36 cellular contexts compared by ENCODE assay signal in genomic region chr9:17967731-17968130, GRCh38.
DNase-seq lines count a peak whose midpoint lies in the region; ATAC-seq, FAIRE-seq and TF ChIP-seq lines count a peak whose summit lies in the region.
"Had no signal": no experiment of that assay in that cellular context is flagged by ENCODE, and none has a peak within 500 bp of the region (broad histone marks: within the 10 kb centered on the region; RNA-seq: fewer than 3 reads in every experiment).

No MANE protein-coding gene starts in this region.

- H3K79me2 ChIP-seq in HepG2 (ENCODE audit: insufficient read depth, low read length) (no peaks in the 10 kb centered on the region), trophoblast cell (ENCODE audit: control insufficient read depth, insufficient read depth, low read length, poor library complexity) (no peaks in the 10 kb centered on the region)

- H4K8ac ChIP-seq in trophoblast cell (ENCODE audit: low read depth, low read length): no peak overlapping the region

- no peak overlapping the region for H2BK120ac ChIP-seq in trophoblast cell (ENCODE audit: insufficient read depth, low read length, poor library complexity)

- CTCF ChIA-PET in HepG2 (lab: Yijun Ruan, JAX; ENCODE audit: low intra/inter-chr PET ratio, low total read pairs): no interaction called here
- CTCF ChIA-PET in naive thymus-derived CD4-positive, alpha-beta T cell (lab: Charles Lee): no interaction called here

- no peak overlapping the region for H2AK5ac ChIP-seq in trophoblast cell (ENCODE audit: low read length)

- H3K79me1 ChIP-seq in trophoblast cell (ENCODE audit: low read length): no peaks in the 10 kb centered on the region

- H2BK12ac ChIP-seq in trophoblast cell (ENCODE audit: low read length): no peak overlapping the region

- TF ChIP-seq RAD21 in liver (IDR thresholded peaks at IDR 0.05): no peak
- TF ChIP-seq RAD21 in HepG2 (CRISPR knock-in tag; IDR thresholded peaks at IDR 0.05): no peak

- no peaks in the 10 kb centered on the region for H3K27me3 Mint-ChIP-seq in naive thymus-derived CD4-positive, alpha-beta T cell
- H3K27me3 Mint-ChIP-seq: B cell; CD4-positive, alpha-beta memory T cell; CD4-positive, alpha-beta T cell; CD4-positive, CD25-positive, alpha-beta regulatory T cell; CD8-positive, alpha-beta memory T cell had no signal

- TF ChIP-seq CTCF in liver (IDR thresholded peaks at IDR 0.05; ENCODE audit: low read depth, low read length, missing input control): no peak
- TF ChIP-seq CTCF in HepG2 (CRISPR knock-in tag; IDR thresholded peaks at IDR 0.05): no peak
- TF ChIP-seq CTCF in mucosa of descending colon (IDR thresholded peaks at IDR 0.05): no peak

- H3K9me3 Mint-ChIP-seq in naive thymus-derived CD4-positive, alpha-beta T cell: peaks cover 0 to 10% (median 0%) of the 10 kb centered on the region in 11 donors
- H3K9me3 Mint-ChIP-seq: CD4-positive, alpha-beta memory T cell; CD4-positive, alpha-beta T cell; CD8-positive, alpha-beta T cell had no signal

- 45% methylated on average over 3 of the region's 3 CpGs for WGBS in liver
- 2% methylated on average over 3 of the region's 3 CpGs for WGBS in HepG2 (ENCODE audit: low lambda C conversion rate)
- WGBS in trophoblast cell (ENCODE audit: extremely low coverage, insufficient coverage, insufficient read length): no CpG with 5 or more reads among the region's 3 CpGs

- intact Hi-C loops in HepG2 (cut with micrococcal nuclease; ENCODE audit: unreplicated experiment): no loop called here
- intact Hi-C loops in left colon (cut with DNase I, micrococcal nuclease): no loop called here
- intact Hi-C loops in mucosa of descending colon (cut with DNase I, micrococcal nuclease): no loop called here
- intact Hi-C loops in naive thymus-derived CD4-positive, alpha-beta T cell (cut with micrococcal nuclease): no loop called here

- no peaks in the 10 kb centered on the region for H3K4me1 Mint-ChIP-seq in naive thymus-derived CD4-positive, alpha-beta T cell
- H3K4me1 Mint-ChIP-seq: B cell; CD14-positive monocyte; CD4-positive, alpha-beta memory T cell; CD4-positive, CD25-positive, alpha-beta regulatory T cell; CD8-positive, alpha-beta memory T cell had no signal

- no peak overlapping the region for H2BK5ac ChIP-seq in trophoblast cell (ENCODE audit: low read depth, low read length, poor library complexity)

- H3K23ac ChIP-seq in trophoblast cell (ENCODE audit: low read length): no peak overlapping the region

- FAIRE-seq in HepG2 (lab: Jason Lieb, UNC): no peak
- FAIRE-seq: A204.1, A549, D721Med had no signal

- H3K4me3 ChIP-seq in liver (ENCODE audit: low read depth in 1 of 3, low read length in 3 of 3) (no peak overlapping the region), HepG2 (replicated peaks in 1 of 3; ENCODE audit: insufficient read depth in 1 of 3, low read depth in 2 of 3, low read length in 3 of 3) (no peak overlapping the region), mucosa of descending colon (no peak overlapping the region), trophoblast cell (ENCODE audit: low read depth, low read length) (no peak overlapping the region)
- H3K4me3 ChIP-seq in naive thymus-derived CD4-positive, alpha-beta T cell (ENCODE audit: low read length): no peak overlapping the region
- H3K4me3 ChIP-seq: A549; BLaER1; BLaER1 treated with 17β-estradiol and CSF1 and Interleukin-3, amounts not matched to agents 10 nM and 100 nM had no signal

- no peak overlapping the region for H4K91ac ChIP-seq in trophoblast cell (ENCODE audit: low read depth, low read length)

- TF ChIP-seq EP300 in HepG2 (IDR thresholded peaks at IDR 0.05; ENCODE audit: low read depth in 2 of 2, low read length in 2 of 2) (no peak), HepG2 (CRISPR knock-in tag; IDR thresholded peaks at IDR 0.05; ENCODE audit: borderline replicate concordance) (no peak)

- H2AFZ ChIP-seq in HepG2 (ENCODE audit: low read length): no peak overlapping the region
- no peak overlapping the region for H2AFZ ChIP-seq in trophoblast cell (ENCODE audit: insufficient read depth, low read length, poor library complexity)

- no peak overlapping the region for H3K4ac ChIP-seq in trophoblast cell (ENCODE audit: low read depth, low read length)

- H3K4me3 Mint-ChIP-seq in naive thymus-derived CD4-positive, alpha-beta T cell: no peak overlapping the region
- H3K4me3 Mint-ChIP-seq: B cell; CD14-positive monocyte; CD4-positive, alpha-beta memory T cell; CD4-positive, alpha-beta T cell; CD4-positive, CD25-positive, alpha-beta regulatory T cell; CD8-positive, alpha-beta memory T cell; CD8-positive, alpha-beta T cell had no signal

- no peak overlapping the region for H4K12ac ChIP-seq in trophoblast cell (ENCODE audit: low read depth, low read length)

- no peaks in the 10 kb centered on the region for H3K9me3 ChIP-seq in liver (ENCODE audit: control insufficient read depth in 4 of 4, low read length in 3 of 4)
- no peaks in the 10 kb centered on the region for H3K9me3 ChIP-seq in HepG2 (ENCODE audit: low read length)
- H3K9me3 ChIP-seq in mucosa of descending colon: no peaks in the 10 kb centered on the region
- no peaks in the 10 kb centered on the region for H3K9me3 ChIP-seq in trophoblast cell (ENCODE audit: insufficient read depth, low read depth, low read length)
- H3K9me3 ChIP-seq in naive thymus-derived CD4-positive, alpha-beta T cell (ENCODE audit: control insufficient read depth in 2 of 3, low read length in 3 of 3): no peaks in the 10 kb centered on the region
- H3K9me3 ChIP-seq: A549; BE2C; BLaER1; BLaER1 treated with 17β-estradiol and CSF1 and Interleukin-3, amounts not matched to agents 10 nM and 100 nM; Caco-2 had no signal

- no peak overlapping the region for H3K18ac ChIP-seq in trophoblast cell (ENCODE audit: low read length)

- H3K27ac ChIP-seq in liver (ENCODE audit: low read depth in 1 of 2, low read length in 2 of 2) (peak overlapping the region in 1 of 2 donors; percentile 39), HepG2 (ENCODE audit: extremely low read length, insufficient read depth, low read length) (no peak overlapping the region), trophoblast cell (ENCODE audit: low read depth, low read length) (no peak overlapping the region)
- H3K27ac ChIP-seq in naive thymus-derived CD4-positive, alpha-beta T cell (ENCODE audit: low read depth, low read length): no peak overlapping the region
- H3K27ac ChIP-seq: 22Rv1; A549; BLaER1; BLaER1 treated with 17β-estradiol and CSF1 and Interleukin-3, amounts not matched to agents 10 nM and 100 nM; C4-2B had no signal

- H3K9ac ChIP-seq in liver (ENCODE audit: low read depth in 1 of 2, low read length in 2 of 2) (no peak overlapping the region), HepG2 (ENCODE audit: insufficient read depth, low read depth, low read length) (no peak overlapping the region), trophoblast cell (ENCODE audit: low read length) (no peak overlapping the region)
- H3K9ac ChIP-seq: BLaER1; BLaER1 treated with 17β-estradiol and CSF1 and Interleukin-3, amounts not matched to agents 10 nM and 100 nM had no signal

- in situ Hi-C loops in HepG2 (cut with HindIII; ENCODE audit: extremely low pct_ligation_motif_present, low pct_unique_long_range_greater_than_20kb) (no loop called here), ACHN (cut with HindIII; ENCODE audit: low pct_ligation_motif_present, low pct_unique_long_range_greater_than_20kb, low sequenced_read_pairs) (no loop called here)

- POLR2A ChIA-PET in HepG2 (lab: Yijun Ruan, JAX): no interaction called here
- POLR2A ChIA-PET in naive thymus-derived CD4-positive, alpha-beta T cell (lab: Charles Lee): no interaction called here

- H3K27me3 ChIP-seq in liver (ENCODE audit: control insufficient read depth in 4 of 4, insufficient read depth in 4 of 4, low read length in 3 of 4) (no peaks in the 10 kb centered on the region), HepG2 (ENCODE audit: control insufficient read depth in 1 of 2, insufficient read depth in 2 of 2, low read length in 2 of 2) (no peaks in the 10 kb centered on the region), trophoblast cell (ENCODE audit: insufficient read depth, low read length) (no peaks in the 10 kb centered on the region)
- no peaks in the 10 kb centered on the region for H3K27me3 ChIP-seq in naive thymus-derived CD4-positive, alpha-beta T cell (ENCODE audit: control insufficient read depth in 2 of 2, insufficient read depth in 2 of 2, low read length in 2 of 2)
- H3K27me3 ChIP-seq: BLaER1; BLaER1 treated with 17β-estradiol and CSF1 and Interleukin-3, amounts not matched to agents 10 nM and 100 nM had no signal

- no peak overlapping the region for H3K14ac ChIP-seq in trophoblast cell (ENCODE audit: low read length)

- DNase-seq in HepG2 (ENCODE audit: low spot score) (no peak), left colon (no peak), left lobe of liver (ENCODE audit: low spot score) (no peak), mucosa of descending colon (no peak), trophoblast cell (no peak), ACHN (no peak)
- no peak for DNase-seq in naive thymus-derived CD4-positive, alpha-beta T cell
- DNase-seq: 8988T; AML-193; BE2C; C1 segment of cervical spinal cord; Caco-2; Calu3; CD4-positive, alpha-beta memory T cell; CD4-positive, alpha-beta T cell; CD4-positive, CD25-positive, alpha-beta regulatory T cell; CD8-positive, alpha-beta memory T cell; CD8-positive, alpha-beta T cell; COR-L47; DMS 273 treated with DMSO at 0.1 percent for 48 hours; DMS153; DMS53; DMS79; DMS79 treated with DMSO at 0.1 percent for 48 hours; DND-41; EL had no signal

- H3K36me3 ChIP-seq in liver (ENCODE audit: control insufficient read depth in 4 of 4, insufficient read depth in 3 of 4, low read depth in 1 of 4, low read length in 3 of 4): no peaks in the 10 kb centered on the region
- no peaks in the 10 kb centered on the region for H3K36me3 ChIP-seq in HepG2 (replicated peaks in 1 of 2; ENCODE audit: control insufficient read depth in 1 of 2, insufficient read depth in 2 of 2, low read length in 2 of 2)
- H3K36me3 ChIP-seq in mucosa of descending colon (ENCODE audit: low read depth): no peaks in the 10 kb centered on the region
- no peaks in the 10 kb centered on the region for H3K36me3 ChIP-seq in trophoblast cell (ENCODE audit: control insufficient read depth in 1 of 2, insufficient read depth in 2 of 2, low read length in 2 of 2)
- H3K36me3 ChIP-seq in naive thymus-derived CD4-positive, alpha-beta T cell (ENCODE audit: control insufficient read depth in 2 of 3, insufficient read depth in 3 of 3, low read length in 3 of 3): no peaks in the 10 kb centered on the region
- H3K36me3 ChIP-seq: BE2C; BLaER1; BLaER1 treated with 17β-estradiol and CSF1 and Interleukin-3, amounts not matched to agents 10 nM and 100 nM had no signal

- H3K4me1 ChIP-seq in liver (ENCODE audit: control insufficient read depth in 4 of 4, insufficient read depth in 4 of 4, low read length in 3 of 4) (peaks cover 0 to 3% (median 0%) of the 10 kb centered on the region in 4 donors), HepG2 (ENCODE audit: insufficient read depth, low read length) (no peaks in the 10 kb centered on the region), mucosa of descending colon (ENCODE audit: low read depth) (no peaks in the 10 kb centered on the region), trophoblast cell (ENCODE audit: control insufficient read depth in 1 of 2, insufficient read depth in 2 of 2, low read length in 2 of 2) (no peaks in the 10 kb centered on the region)
- no peaks in the 10 kb centered on the region for H3K4me1 ChIP-seq in naive thymus-derived CD4-positive, alpha-beta T cell (ENCODE audit: control insufficient read depth in 2 of 2, insufficient read depth in 2 of 2, low read length in 2 of 2)
- H3K4me1 ChIP-seq: A549; BE2C; BLaER1; BLaER1 treated with 17β-estradiol and CSF1 and Interleukin-3, amounts not matched to agents 10 nM and 100 nM; Caco-2 had no signal

- no peaks in the 10 kb centered on the region for H4K20me1 ChIP-seq in HepG2 (ENCODE audit: insufficient read depth, low read length)
- H4K20me1 ChIP-seq: BLaER1; BLaER1 treated with 17β-estradiol and CSF1 and Interleukin-3, amounts not matched to agents 10 nM and 100 nM had no signal

- no peak overlapping the region for H3K4me2 ChIP-seq in HepG2 (ENCODE audit: low read depth, low read length)
- no peak overlapping the region for H3K4me2 ChIP-seq in trophoblast cell (ENCODE audit: low read length)
- H3K4me2 ChIP-seq: A549; BLaER1; BLaER1 treated with 17β-estradiol and CSF1 and Interleukin-3, amounts not matched to agents 10 nM and 100 nM had no signal

- no peaks in the 10 kb centered on the region for H3K36me3 Mint-ChIP-seq in naive thymus-derived CD4-positive, alpha-beta T cell
- H3K36me3 Mint-ChIP-seq: CD14-positive monocyte; CD4-positive, alpha-beta memory T cell; CD4-positive, CD25-positive, alpha-beta regulatory T cell; CD8-positive, alpha-beta memory T cell; CD8-positive, alpha-beta T cell had no signal

- no peak overlapping the region for H3K27ac Mint-ChIP-seq in naive thymus-derived CD4-positive, alpha-beta T cell
- H3K27ac Mint-ChIP-seq: B cell; CD14-positive monocyte; CD4-positive, alpha-beta memory T cell; CD4-positive, alpha-beta T cell; CD4-positive, CD25-positive, alpha-beta regulatory T cell; CD8-positive, alpha-beta memory T cell; CD8-positive, alpha-beta T cell had no signal

- no TSS peak for BruUV-seq in HepG2 (replicated peaks; lab: Mats Ljungman, UMichigan)

- no peak for TF ChIP-seq POLR2A in HepG2 (IDR thresholded peaks at IDR 0.05; ENCODE audit: insufficient read depth in 1 of 2, low read depth in 2 of 2, low read length in 2 of 2)

- no peak for ATAC-seq in HepG2
- peak; percentile 61 for ATAC-seq in left colon
- peak; percentile 56 for ATAC-seq in left lobe of liver
- peak; percentile 39 for ATAC-seq in mucosa of descending colon
- no peak for ATAC-seq in naive thymus-derived CD4-positive, alpha-beta T cell
- ATAC-seq: A549; CD8-positive, alpha-beta T cell had no signal

Comparison
In these comparisons a context has a peak if more than half of its experiments do, and no peak if none do; other contexts are left out.
1. ATAC-seq: peak in left colon (single experiment), left lobe of liver (single experiment) and mucosa of descending colon (single experiment); none in HepG2 (single experiment) and naive thymus-derived CD4-positive, alpha-beta T cell (single experiment).